ENCODE assay signal across 8 cellular contexts in the genomic region with DNA sequence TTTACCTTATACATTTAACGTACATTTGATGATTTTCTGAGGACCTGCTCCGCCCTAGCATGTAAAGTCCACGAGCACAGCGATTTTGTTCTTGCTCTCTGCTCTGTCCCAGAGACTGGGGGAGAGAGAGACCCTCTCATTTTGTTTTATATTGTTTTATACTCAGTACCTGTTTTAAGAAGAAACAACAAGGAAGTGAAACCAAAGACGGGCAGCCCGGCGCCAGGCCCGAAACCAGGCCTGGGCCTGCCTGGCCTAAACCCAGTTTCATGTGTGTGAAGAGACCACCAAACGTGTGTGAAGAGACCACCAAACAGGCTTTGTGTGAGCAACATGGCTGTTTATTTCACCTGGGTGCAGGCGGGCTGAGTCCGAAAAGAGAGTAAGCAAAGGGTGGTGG. TPM values are rescaled to one million over a fixed set of nuclear protein-coding genes. Genes with fewer than 3 reads are reported as not detected.
DNase-seq lines count a peak whose midpoint lies in the region; ATAC-seq, FAIRE-seq and TF ChIP-seq lines count a peak whose summit lies in the region.
"Not testable (repeated sequence)": the region's sequence is repeated elsewhere in the genome, so short reads cannot be mapped to it uniquely, and the experiment has no call there.

No MANE protein-coding gene starts in this region.

- intact Hi-C loops in K562 (cut with micrococcal nuclease) = loop anchor here (5.0 kb wide), 1 partner anchor 48 kb away; no protein-coding TSS in a partner anchor
- intact Hi-C loops in gastrocnemius medialis (cut with DNase I; ENCODE audit: low total_unique reads) = loop anchor here (10.0 kb wide), 1 partner anchor 236 kb away; a partner anchor contains a TSS

- FAIRE-seq in K562 (lab: Jason Lieb, UNC) = not testable (repeated sequence)

- not testable (repeated sequence) for H3K27me3 ChIP-seq in MG63; WERI-Rb-1 (ENCODE audit: insufficient read depth, low read depth, severe bottlenecking); K562 (ENCODE audit: control insufficient read depth in 2 of 2, insufficient read depth in 2 of 2, low read length in 2 of 2); gastrocnemius medialis

- not testable (repeated sequence) for H4K20me1 ChIP-seq in K562 (replicated peaks; ENCODE audit: control insufficient read depth, insufficient read depth, low read length)

- BruUV-seq in K562 (replicated peaks; lab: Mats Ljungman, UMichigan) = TSS peak; percentile 97

- TF ChIP-seq RAD21 in K562 (CRISPR knock-in tag; conservative IDR thresholded peaks at IDR 0.05 in 1 of 2, IDR thresholded peaks at IDR 0.05 in 1 of 2) = not testable (repeated sequence)

- not testable (repeated sequence) for H3K9me1 ChIP-seq in K562 (ENCODE audit: control insufficient read depth, insufficient read depth, low read length)

- H3K9me3 ChIP-seq in MG63; WERI-Rb-1 (ENCODE audit: severe bottlenecking); K562 (replicated peaks; ENCODE audit: control insufficient read depth, insufficient read depth, low read depth, low read length); mesodermal cell (ENCODE audit: control insufficient read depth, low read length); gastrocnemius medialis: not testable (repeated sequence)

- CTCF ChIA-PET in K562 (lab: Yijun Ruan, JAX; ENCODE audit: low intra/inter-chr PET ratio) = interaction anchor here (0.7 kb wide), 1 partner anchor 52 kb away, joined by 4 read pairs; no protein-coding TSS in a partner anchor

- not testable (repeated sequence) for DNase-seq in MG63; WERI-Rb-1; K562 (ENCODE audit: extremely low read depth in 1 of 4, low spot score in 3 of 4); fibroblast of pulmonary artery (ENCODE audit: low read depth); gastrocnemius medialis

- POLR2A ChIA-PET in K562 (lab: Yijun Ruan, JAX) = not testable (repeated sequence)

- ATAC-seq in GM18867 (IDR thresholded peaks at IDR 0.05; ENCODE audit: unreplicated experiment) = peak; percentile 21
- ATAC-seq in K562, gastrocnemius medialis: not testable (repeated sequence)

- TF ChIP-seq EP300 in K562 (IDR thresholded peaks at IDR 0.05; ENCODE audit: low read length) = not testable (repeated sequence)

- peak overlapping the region; percentile 61 for H3K27ac ChIP-seq in 22Rv1
- H3K27ac ChIP-seq in WERI-Rb-1 = peak overlapping the region; percentile 68; the same call in 1 of the 2 replicates
- H3K27ac ChIP-seq in K562 (ENCODE audit: extremely low read depth, low read depth, low read length) = peak overlapping the region; percentile 75
- not testable (repeated sequence) for H3K27ac ChIP-seq in mesodermal cell (ENCODE audit: low read depth, low read length, severe bottlenecking)
- H3K27ac ChIP-seq in gastrocnemius medialis = peak overlapping the region in 3 of 4 donors; percentile 48 to 65 (median 62)

- in situ Hi-C loops in K562 (cut with MboI); gastrocnemius medialis (cut with MboI; ENCODE audit: low sequenced_read_pairs in 4 of 4): not testable (repeated sequence)

- not testable (repeated sequence) for TF ChIP-seq POLR2A in K562 (conservative IDR thresholded peaks at IDR 0.05); gastrocnemius medialis (IDR thresholded peaks at IDR 0.05)

- peak overlapping the region in 1 of 2 experiments; percentile 59; a peak in 2 of 4 replicates for H3K9ac ChIP-seq in K562 (ENCODE audit: insufficient read depth in 1 of 2, low read depth in 2 of 2, low read length in 2 of 2)

- peak overlapping the region; percentile 94 for H2AFZ ChIP-seq in K562 (ENCODE audit: low read depth, low read length)

- peak overlapping the region; percentile 77 for H3K4me3 ChIP-seq in MG63
- peak overlapping the region; percentile 73 for H3K4me3 ChIP-seq in WERI-Rb-1 (ENCODE audit: low read depth, low read length)
- peak overlapping the region; percentile 60 for H3K4me3 ChIP-seq in K562
- H3K4me3 ChIP-seq in fibroblast of pulmonary artery (replicated peaks; ENCODE audit: low read depth, low read length) = peak overlapping the region; percentile 86
- peak overlapping the region; percentile 74 for H3K4me3 ChIP-seq in mesodermal cell (ENCODE audit: extremely low read depth, insufficient read depth, low read length, poor library complexity, severe bottlenecking)
- H3K4me3 ChIP-seq in gastrocnemius medialis = peak overlapping the region in 3 of 4 donors; percentile 79 to 95 (median 83)

- peaks cover 17% of the 10 kb centered on the region for H3K79me2 ChIP-seq in K562 (ENCODE audit: control insufficient read depth, insufficient read depth, low read length)

- peak overlapping the region; percentile 90 for H3K4me2 ChIP-seq in K562 (ENCODE audit: insufficient read depth, low read length)

- TF ChIP-seq CTCF in 22Rv1 (IDR thresholded peaks at IDR 0.05); WERI-Rb-1 (IDR thresholded peaks at IDR 0.05; ENCODE audit: low read depth, low read length); K562 (IDR thresholded peaks at IDR 0.05 in 2 of 3, conservative IDR thresholded peaks at IDR 0.05 in 1 of 3; ENCODE audit: insufficient read depth in 2 of 3, low read depth in 1 of 3, low read length in 3 of 3); fibroblast of pulmonary artery (IDR thresholded peaks at IDR 0.05; ENCODE audit: low read length, missing control alignments); gastrocnemius medialis (IDR thresholded peaks at IDR 0.05 in 4 of 5, conservative IDR thresholded peaks at IDR 0.05 in 1 of 5): not testable (repeated sequence)

- 75% methylated on average over 11 of the region's 11 CpGs for WGBS in K562 (ENCODE audit: insufficient coverage, low coverage, missing lambda C conversion rate)
- 97% methylated on average over 7 to 9 of the region's 11 CpGs for WGBS in mesodermal cell (ENCODE audit: insufficient coverage in 2 of 2), 2 experiments

- not testable (repeated sequence) for H3K36me3 ChIP-seq in MG63; WERI-Rb-1; K562 (ENCODE audit: control insufficient read depth, insufficient read depth, low read length); mesodermal cell (ENCODE audit: control insufficient read depth, insufficient read depth, low read length); gastrocnemius medialis

- H3K4me1 ChIP-seq in K562 (replicated peaks in 1 of 2; ENCODE audit: control insufficient read depth in 2 of 2, insufficient read depth in 2 of 2, low read length in 2 of 2) (peaks cover 11 to 16% of the 10 kb centered on the region in 2 experiments), mesodermal cell (ENCODE audit: control insufficient read depth, insufficient read depth, low read length, poor library complexity, severe bottlenecking) (peaks cover 14% of the 10 kb centered on the region), gastrocnemius medialis (peaks cover 12 to 19% of the 10 kb centered on the region in 2 donors)

RNA-seq across cellular contexts. Expression of a gene that starts 0.7 kb away (rescaled TPM):
- total RNA-seq in MG63 (2014; rRNA removed; shearing (Covaris generic); ENCODE audit: low replicate concordance) = 0.47 and 8.3 TPM in 2 replicates
- total RNA-seq in K562 (2011; cell fraction: chromatin; rRNA removed; ENCODE audit: low replicate concordance) = 50.6 and 54.2 TPM in 2 replicates
- total RNA-seq in K562 (2011; cell fraction: nucleolus; rRNA removed) = 31.8 and 34.5 TPM in 2 replicates
- 53.2 and 69.8 TPM in 2 replicates for total RNA-seq in K562 (2011; cell fraction: nucleoplasm; rRNA removed)
- 11.9 and 14.2 TPM in 2 replicates for total RNA-seq in K562 (2014; rRNA removed)
- total RNA-seq in K562 (2014; rRNA removed; fragmentation: Illumina TruSeq; extraction: Trizol) = 13.0 and 13.1 TPM in 2 replicates
- total RNA-seq in K562 (2015; rRNA removed; fragmentation: Illumina TruSeq; extraction: Trizol) = 9.6 and 12.2 TPM in 2 replicates
- 13.3 and 13.6 TPM in 2 replicates for total RNA-seq in K562 (2021)
- 38.6 and 46.7 TPM in 2 replicates for polyA plus RNA-seq in K562 (2011; rRNA removed)
- 23.1 and 42.1 TPM in 2 replicates for polyA plus RNA-seq in K562 (2011; cell fraction: cytosol; rRNA removed)
- 31.9 and 42.8 TPM in 2 replicates for polyA plus RNA-seq in K562 (2011; cell fraction: nucleus; rRNA removed)
- 17.4 and 30.2 TPM in 2 replicates for polyA plus RNA-seq in K562 (2012)
- 12.3 and 14.4 TPM in 2 replicates for polyA plus RNA-seq in K562 (2014; fragmentation: Illumina TruSeq; extraction: Trizol)
- polyA plus RNA-seq in K562 (2014; fragmentation: Nextera tagmentation; extraction: Ambion mirVana) = 1 to 10 TPM; 6.3 to 7.0 TPM
- polyA plus RNA-seq in K562 (2014; rRNA removed) = 17.8 and 23.5 TPM in 2 replicates
- 18.1 and 26.6 TPM in 2 replicates for polyA minus RNA-seq in K562 (2011; rRNA and poly(A)+ RNA removed)
- polyA minus RNA-seq in K562 (2011; cell fraction: cytosol; rRNA and poly(A)+ RNA removed) = 8.9 and 22.8 TPM in 2 replicates
- polyA minus RNA-seq in K562 (2011; cell fraction: nucleus; rRNA and poly(A)+ RNA removed) = 7.1 and 10.1 TPM in 2 replicates
- 19.7 TPM for polyA plus RNA-seq in mesodermal cell (2013, experiment 1 of 2)
- 18.1 TPM for polyA plus RNA-seq in mesodermal cell (2013, experiment 2 of 2)
- total RNA-seq in gastrocnemius medialis = 10 to 100 TPM in 1 of 4 donors, 1 to 10 TPM in 3; 3.0 to 22.8 (median 8.0) TPM

RNA-seq across cellular contexts. Expression of a gene that starts 49.8 kb away (rescaled TPM):
- 75.0 and 96.8 TPM in 2 replicates for total RNA-seq in MG63 (2014; rRNA removed; shearing (Covaris generic); ENCODE audit: low replicate concordance)
- total RNA-seq in K562 (2011; cell fraction: chromatin; rRNA removed; ENCODE audit: low replicate concordance) = 58.1 and 82.6 TPM in 2 replicates
- total RNA-seq in K562 (2011; cell fraction: nucleolus; rRNA removed) = 46.0 and 48.2 TPM in 2 replicates
- total RNA-seq in K562 (2011; cell fraction: nucleoplasm; rRNA removed) = 57.3 and 80.5 TPM in 2 replicates
- total RNA-seq in K562 (2014; rRNA removed) = 45.0 and 55.0 TPM in 2 replicates
- 40.3 and 46.8 TPM in 2 replicates for total RNA-seq in K562 (2014; rRNA removed; fragmentation: Illumina TruSeq; extraction: Trizol)
- total RNA-seq in K562 (2015; rRNA removed; fragmentation: Illumina TruSeq; extraction: Trizol) = 41.6 and 45.1 TPM in 2 replicates
- 37.7 and 41.5 TPM in 2 replicates for total RNA-seq in K562 (2021)
- 47.5 and 52.0 TPM in 2 replicates for polyA plus RNA-seq in K562 (2011; rRNA removed)
- 51.5 and 72.4 TPM in 2 replicates for polyA plus RNA-seq in K562 (2011; cell fraction: cytosol; rRNA removed)
- polyA plus RNA-seq in K562 (2011; cell fraction: nucleus; rRNA removed) = 85.6 and 88.3 TPM in 2 replicates
- polyA plus RNA-seq in K562 (2012) = 26.4 and 35.3 TPM in 2 replicates
- polyA plus RNA-seq in K562 (2014; fragmentation: Illumina TruSeq; extraction: Trizol) = 33.6 and 37.6 TPM in 2 replicates
- polyA plus RNA-seq in K562 (2014; fragmentation: Nextera tagmentation; extraction: Ambion mirVana) = 1 to 10 TPM; 5.0 to 9.0 TPM
- polyA plus RNA-seq in K562 (2014; rRNA removed) = 41.7 and 49.1 TPM in 2 replicates
- 59.6 and 62.9 TPM in 2 replicates for polyA minus RNA-seq in K562 (2011; rRNA and poly(A)+ RNA removed)
- 23.7 and 25.3 TPM in 2 replicates for polyA minus RNA-seq in K562 (2011; cell fraction: cytosol; rRNA and poly(A)+ RNA removed)
- 22.1 and 38.8 TPM in 2 replicates for polyA minus RNA-seq in K562 (2011; cell fraction: nucleus; rRNA and poly(A)+ RNA removed)
- 20.2 TPM for polyA plus RNA-seq in mesodermal cell (2013, experiment 1 of 2)
- 19.2 TPM for polyA plus RNA-seq in mesodermal cell (2013, experiment 2 of 2)
- total RNA-seq in gastrocnemius medialis = 10 to 100 TPM; 19.0 to 29.3 (median 20.5) TPM

RNA-seq across cellular contexts. Expression of a gene that starts 52.9 kb away (rescaled TPM):
- total RNA-seq in MG63 (2014; rRNA removed; shearing (Covaris generic); ENCODE audit: low replicate concordance) = 14.5 and 20.7 TPM in 2 replicates
- 114 and 164 TPM in 2 replicates for total RNA-seq in K562 (2011; cell fraction: chromatin; rRNA removed; ENCODE audit: low replicate concordance)
- total RNA-seq in K562 (2011; cell fraction: nucleolus; rRNA removed) = 56.8 and 57.4 TPM in 2 replicates
- 87.3 and 120 TPM in 2 replicates for total RNA-seq in K562 (2011; cell fraction: nucleoplasm; rRNA removed)
- total RNA-seq in K562 (2014; rRNA removed) = 16.3 and 18.0 TPM in 2 replicates
- 23.3 and 24.0 TPM in 2 replicates for total RNA-seq in K562 (2014; rRNA removed; fragmentation: Illumina TruSeq; extraction: Trizol)
- 24.3 TPM in 2 replicates for total RNA-seq in K562 (2015; rRNA removed; fragmentation: Illumina TruSeq; extraction: Trizol)
- total RNA-seq in K562 (2021) = 23.5 and 24.7 TPM in 2 replicates
- 27.4 and 30.4 TPM in 2 replicates for polyA plus RNA-seq in K562 (2011; rRNA removed)
- 14.5 and 18.9 TPM in 2 replicates for polyA plus RNA-seq in K562 (2011; cell fraction: cytosol; rRNA removed)
- 53.2 and 65.2 TPM in 2 replicates for polyA plus RNA-seq in K562 (2011; cell fraction: nucleus; rRNA removed)
- 14.2 and 18.6 TPM in 2 replicates for polyA plus RNA-seq in K562 (2012)
- polyA plus RNA-seq in K562 (2014; fragmentation: Illumina TruSeq; extraction: Trizol) = 23.7 and 26.9 TPM in 2 replicates
- 1 to 10 TPM; 4.0 to 5.0 TPM for polyA plus RNA-seq in K562 (2014; fragmentation: Nextera tagmentation; extraction: Ambion mirVana)
- 20.1 and 26.2 TPM in 2 replicates for polyA plus RNA-seq in K562 (2014; rRNA removed)
- 46.0 and 51.5 TPM in 2 replicates for polyA minus RNA-seq in K562 (2011; rRNA and poly(A)+ RNA removed)
- polyA minus RNA-seq in K562 (2011; cell fraction: cytosol; rRNA and poly(A)+ RNA removed) = 13.6 and 15.2 TPM in 2 replicates
- polyA minus RNA-seq in K562 (2011; cell fraction: nucleus; rRNA and poly(A)+ RNA removed) = 32.9 and 63.3 TPM in 2 replicates
- polyA plus RNA-seq in mesodermal cell (2013, experiment 1 of 2) = 25.5 TPM
- polyA plus RNA-seq in mesodermal cell (2013, experiment 2 of 2) = 24.7 TPM
- total RNA-seq in gastrocnemius medialis = 10 to 100 TPM; 23.4 to 32.1 (median 23.6) TPM
